In genomic region chr6:6798430-6798829, GRCh38 we compare ENCODE assay signal across 14 cellular contexts.
A peak's percentile ranks its signal among the peaks of the same experiment; 100 is the strongest.
DNase-seq lines count a peak whose midpoint lies in the region; ATAC-seq lines count a peak whose summit lies in the region.
"Had no signal": no experiment of that assay in that cellular context is flagged by ENCODE, and none has a peak within 500 bp of the region (broad histone marks: within the 10 kb centered on the region; RNA-seq: fewer than 3 reads in every experiment).

No MANE protein-coding gene starts in this region.

- peak; percentile 45 for ATAC-seq in HG02798 (IDR thresholded peaks at IDR 0.05; ENCODE audit: poor library complexity, unreplicated experiment)
- ATAC-seq: pancreas had no signal

- no peak overlapping the region for H3K27ac ChIP-seq in SJCRH30
- H3K27ac ChIP-seq: pancreas had no signal

- H3K9me3 ChIP-seq in SJCRH30 (replicated peaks): no peaks in the 10 kb centered on the region
- H3K9me3 ChIP-seq: pancreas had no signal

- H3K4me1 ChIP-seq in SJCRH30: no peaks in the 10 kb centered on the region
- H3K4me1 ChIP-seq: pancreas had no signal

- H3K27me3 Mint-ChIP-seq in activated CD4-positive, alpha-beta memory T cell treated with anti-CD3 and anti-CD28 coated beads, Interleukin-2, amount 10 ng/mL, durations not matched to agents 7 days and 5 days: no peaks in the 10 kb centered on the region

- no peaks in the 10 kb centered on the region for H3K36me3 Mint-ChIP-seq in activated CD4-positive, alpha-beta memory T cell treated with anti-CD3 and anti-CD28 coated beads, Interleukin-2, amount 10 ng/mL, durations not matched to agents 7 days and 5 days (ENCODE audit: low read depth)

- H3K4me3 Mint-ChIP-seq in activated CD4-positive, alpha-beta memory T cell treated with anti-CD3 and anti-CD28 coated beads, Interleukin-2, amount 10 ng/mL, durations not matched to agents 7 days and 5 days: peak overlapping the region; percentile 5
- H3K4me3 Mint-ChIP-seq: B cell had no signal

- peaks cover 68% of the 10 kb centered on the region for H3K4me1 Mint-ChIP-seq in activated CD4-positive, alpha-beta memory T cell treated with anti-CD3 and anti-CD28 coated beads, Interleukin-2, amount 10 ng/mL, durations not matched to agents 7 days and 5 days

- H3K9me3 Mint-ChIP-seq in activated CD4-positive, alpha-beta memory T cell treated with anti-CD3 and anti-CD28 coated beads, Interleukin-2, amount 10 ng/mL, durations not matched to agents 7 days and 5 days: no peaks in the 10 kb centered on the region

- H3K27me3 ChIP-seq in SJCRH30: no peaks in the 10 kb centered on the region
- H3K27me3 ChIP-seq: pancreas had no signal

- no peak overlapping the region for H3K4me3 ChIP-seq in SJCRH30
- H3K4me3 ChIP-seq: pancreas had no signal

- POLR2A ChIA-PET in activated CD4-positive, alpha-beta memory T cell treated with anti-CD3 and anti-CD28 coated beads, Interleukin-2, amount 10 ng/mL, durations not matched to agents 7 days and 5 days (lab: Charles Lee): interaction anchor here (1.2 kb wide), 1 partner anchor 12 kb away, joined by 3 read pairs; no protein-coding TSS in a partner anchor

- DNase-seq in stimulated activated CD4-positive, alpha-beta T cell treated with anti-CD3 and anti-CD28 coated beads, Interleukin-1b, Interleukin-23, amount 100 ng/mL, for 48 hours: peak; percentile 46
- DNase-seq in stimulated activated CD4-positive, alpha-beta T cell treated with anti-CD3 and anti-CD28 coated beads, Interleukin-4, amount 100 ng/mL, for 4 hours: no peak
- peak; percentile 49 for DNase-seq in activated CD4-positive, alpha-beta memory T cell treated with anti-CD3 and anti-CD28 coated beads, Interleukin-2, amount 10 ng/mL, durations not matched to agents 7 days and 5 days
- DNase-seq in SHP77 treated with DMSO at 0.1 percent for 48 hours (lab: John Stamatoyannopoulos, UW) (no peak), SJCRH30 (no peak), NCI-H2107 treated with DMSO at 0.1 percent for 48 hours (lab: John Stamatoyannopoulos, UW; ENCODE audit: unreplicated experiment) (no peak), AG20443 (ENCODE audit: low spot score) (no peak)
- DNase-seq: GF-D8, KBM-7, NCI-H226, pancreas, Right ventricle myocardium superior had no signal

- H3K36me3 ChIP-seq in SJCRH30: no peaks in the 10 kb centered on the region
- H3K36me3 ChIP-seq: pancreas had no signal

- peak overlapping the region; percentile 77 for H3K27ac Mint-ChIP-seq in activated CD4-positive, alpha-beta memory T cell treated with anti-CD3 and anti-CD28 coated beads, Interleukin-2, amount 10 ng/mL, durations not matched to agents 7 days and 5 days
- H3K27ac Mint-ChIP-seq: B cell had no signal

- CTCF ChIA-PET in activated CD4-positive, alpha-beta memory T cell treated with anti-CD3 and anti-CD28 coated beads, Interleukin-2, amount 10 ng/mL, durations not matched to agents 7 days and 5 days (lab: Charles Lee): interaction anchor here (1.0 to 2.1 kb wide), 2 partner anchors 9 to 80 kb away, joined by 3 to 6 read pairs; no protein-coding TSS in a partner anchor

Comparison
In these comparisons a context has a peak if more than half of its experiments do, and no peak if none do; other contexts are left out.
1. DNase-seq: peak in stimulated activated CD4-positive, alpha-beta T cell treated with anti-CD3 and anti-CD28 coated beads, Interleukin-1b, Interleukin-23, amount 100 ng/mL, for 48 hours (single experiment) and activated CD4-positive, alpha-beta memory T cell treated with anti-CD3 and anti-CD28 coated beads, Interleukin-2, amount 10 ng/mL, durations not matched to agents 7 days and 5 days (single experiment); none in stimulated activated CD4-positive, alpha-beta T cell treated with anti-CD3 and anti-CD28 coated beads, Interleukin-4, amount 100 ng/mL, for 4 hours (0 of 2), SHP77 treated with DMSO at 0.1 percent for 48 hours (single experiment), SJCRH30 (0 of 2), NCI-H2107 treated with DMSO at 0.1 percent for 48 hours (single experiment) and AG20443 (single experiment).